ENCODE assay signal across 8 cellular contexts in the genomic region with DNA sequence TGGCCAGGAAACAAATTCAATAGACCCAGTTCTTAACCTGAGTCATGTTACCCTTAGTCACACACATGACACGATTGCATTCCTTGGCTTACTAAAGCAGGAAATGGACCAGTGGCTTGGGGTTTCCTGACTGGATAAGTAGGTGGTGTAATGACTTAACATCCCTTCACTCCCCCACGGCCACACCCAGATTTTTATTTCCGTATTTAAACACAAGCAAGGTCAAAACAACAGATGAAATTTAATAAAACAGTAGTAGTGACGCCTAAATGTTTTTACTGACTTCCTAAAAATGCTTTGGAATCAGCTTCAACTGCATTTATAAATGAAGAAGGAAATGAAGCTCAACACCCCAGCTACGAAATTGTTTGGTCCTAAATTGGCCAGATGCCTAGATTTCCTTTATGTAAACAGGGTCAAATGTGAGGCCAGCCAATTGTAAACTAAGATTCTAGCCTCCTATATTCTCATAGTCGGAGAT.
DNase-seq lines count a peak whose midpoint lies in the region; ATAC-seq and TF ChIP-seq lines count a peak whose summit lies in the region.

No MANE protein-coding gene starts in this region.

- H3K4me3 ChIP-seq in A673 (ENCODE audit: low read depth, low read length, poor library complexity, severe bottlenecking) (no peak overlapping the region), skeletal muscle satellite cell (ENCODE audit: low read length) (no peak overlapping the region)

- peaks cover 2% of the 10 kb centered on the region for H3K36me3 Mint-ChIP-seq in activated CD4-positive, alpha-beta T cell treated with anti-CD3 and anti-CD28 coated beads, Interleukin-2, amount 10 ng/mL, durations not matched to agents 24 days and 14 days (ENCODE audit: low read depth)

- intact Hi-C loops in A673 (cut with micrococcal nuclease; ENCODE audit: unreplicated experiment) = no loop called here
- intact Hi-C loops in activated CD4-positive, alpha-beta T cell treated with anti-CD3 and anti-CD28 coated beads, Interleukin-2, amount 10 ng/mL, durations not matched to agents 24 days and 14 days (cut with micrococcal nuclease) = loop anchor here (1.0 to 10.0 kb wide), 4 partner anchors 92 to 391 kb away; no protein-coding TSS in a partner anchor

- H3K4me3 Mint-ChIP-seq in activated CD4-positive, alpha-beta T cell treated with anti-CD3 and anti-CD28 coated beads, Interleukin-2, amount 10 ng/mL, durations not matched to agents 24 days and 14 days = peak overlapping the region; percentile 9

- peak overlapping the region; percentile 48 for H3K4me2 ChIP-seq in skeletal muscle satellite cell (ENCODE audit: low read length)

- H3K27ac ChIP-seq in A673 (ENCODE audit: low read depth, low read length, poor library complexity, severe bottlenecking) = no peak overlapping the region
- H3K27ac ChIP-seq in foreskin keratinocyte = peak overlapping the region; percentile 73

- H3K27me3 ChIP-seq in A673 (replicated peaks; ENCODE audit: insufficient read depth, low read depth, low read length, poor library complexity) (no peaks in the 10 kb centered on the region), foreskin keratinocyte (no peaks in the 10 kb centered on the region), skeletal muscle satellite cell (ENCODE audit: control insufficient read depth, insufficient read depth, low read length) (no peaks in the 10 kb centered on the region)

- peak overlapping the region; percentile 23 for H3K27ac Mint-ChIP-seq in activated CD4-positive, alpha-beta T cell treated with anti-CD3 and anti-CD28 coated beads, Interleukin-2, amount 10 ng/mL, durations not matched to agents 24 days and 14 days

- H3K9me3 Mint-ChIP-seq in activated CD4-positive, alpha-beta T cell treated with anti-CD3 and anti-CD28 coated beads, Interleukin-2, amount 10 ng/mL, durations not matched to agents 24 days and 14 days = peaks cover 31% of the 10 kb centered on the region

- CTCF ChIA-PET in A673 (lab: Charles Lee) = no interaction called here

- H3K9ac ChIP-seq in skeletal muscle satellite cell (ENCODE audit: low read depth, low read length) = peak overlapping the region; percentile 70

- H3K4me1 Mint-ChIP-seq in activated CD4-positive, alpha-beta T cell treated with anti-CD3 and anti-CD28 coated beads, Interleukin-2, amount 10 ng/mL, durations not matched to agents 24 days and 14 days = peaks cover 30% of the 10 kb centered on the region

- TF ChIP-seq CTCF in A673 (conservative IDR thresholded peaks at IDR 0.05; ENCODE audit: low read depth, low read length) = no peak
- TF ChIP-seq CTCF in foreskin keratinocyte (conservative IDR thresholded peaks at IDR 0.05) = no peak

- POLR2A ChIA-PET in A673 (lab: Charles Lee; ENCODE audit: low non-redundant PET) = no interaction called here

- no peaks in the 10 kb centered on the region for H3K36me3 ChIP-seq in A673 (ENCODE audit: insufficient read depth, low read length, poor library complexity, severe bottlenecking)
- no peaks in the 10 kb centered on the region for H3K36me3 ChIP-seq in skeletal muscle satellite cell (ENCODE audit: insufficient read depth, low read length)

- peaks cover 2% of the 10 kb centered on the region for H3K27me3 Mint-ChIP-seq in activated CD4-positive, alpha-beta T cell treated with anti-CD3 and anti-CD28 coated beads, Interleukin-2, amount 10 ng/mL, durations not matched to agents 24 days and 14 days

- H3K4me1 ChIP-seq in A673 (ENCODE audit: insufficient read depth, low read length, poor library complexity, severe bottlenecking) (no peaks in the 10 kb centered on the region), foreskin keratinocyte (peaks cover 27% of the 10 kb centered on the region), skeletal muscle satellite cell (ENCODE audit: control insufficient read depth, insufficient read depth, low read length) (peaks cover 31% of the 10 kb centered on the region)

- BruUV-seq in A673 (replicated peaks; lab: Mats Ljungman, UMichigan) = no TSS peak

- ATAC-seq in foreskin keratinocyte (peak; percentile 94), GM18520 (IDR thresholded peaks at IDR 0.05; ENCODE audit: unreplicated experiment) (no peak)

- H3K9me3 ChIP-seq in A673 (ENCODE audit: low read depth, low read length, poor library complexity, severe bottlenecking) = no peaks in the 10 kb centered on the region
- H3K9me3 ChIP-seq in skeletal muscle satellite cell (replicated peaks; ENCODE audit: low read length) = no peaks in the 10 kb centered on the region

- DNase-seq in A673 (ENCODE audit: low spot score) (peak; percentile 88), HS-5 (ENCODE audit: low read depth) (peak; percentile 96), foreskin keratinocyte (peak; percentile 97 to 99), SHP77 (lab: John Stamatoyannopoulos, UW) (no peak), DMS79 (lab: John Stamatoyannopoulos, UW) (no peak)
- peak; percentile 74 for DNase-seq in activated CD4-positive, alpha-beta T cell treated with anti-CD3 and anti-CD28 coated beads, Interleukin-2, amount 10 ng/mL, durations not matched to agents 24 days and 14 days

Comparison
In these comparisons a context has a peak if more than half of its experiments do, and no peak if none do; other contexts are left out.
1. DNase-seq: peak in A673 (single experiment), HS-5 (single experiment), activated CD4-positive, alpha-beta T cell treated with anti-CD3 and anti-CD28 coated beads, Interleukin-2, amount 10 ng/mL, durations not matched to agents 24 days and 14 days (single experiment) and foreskin keratinocyte (2 of 2); none in SHP77 (0 of 2) and DMS79 (single experiment).